ENCODE assay signal across 8 cellular contexts in genomic region chr7:97004931-97005763, GRCh38. TPM values are rescaled to one million over a fixed set of nuclear protein-coding genes. Genes with fewer than 3 reads are reported as not detected.
A peak's percentile ranks its signal among the peaks of the same experiment; 100 is the strongest.
DNase-seq lines count a peak whose midpoint lies in the region; ATAC-seq, FAIRE-seq and TF ChIP-seq lines count a peak whose summit lies in the region.

Gene DLX6, plus strand, starts transcription at chr7:97005553. Its CDS starts 425 bp downstream, at chr7:97005978.

- no peaks in the 10 kb centered on the region for H3K79me2 ChIP-seq in astrocyte (ENCODE audit: insufficient read depth, low read length)
- H3K79me2 ChIP-seq in keratinocyte (ENCODE audit: control insufficient read depth, insufficient read depth, low read length) = no peaks in the 10 kb centered on the region

- DNase-seq in Ammon's horn (ENCODE audit: low spot score) (peak; percentile 48), HEK293T (ENCODE audit: extremely low spot score) (peak; percentile 89), NCI-H524 treated with DMSO at 0.1 percent for 48 hours (lab: John Stamatoyannopoulos, UW) (peak; percentile 48), astrocyte (ENCODE audit: low read depth) (no peak), keratinocyte (ENCODE audit: low read depth, low spot score) (peak; percentile 35), mucosa of gallbladder (ENCODE audit: low spot score) (no peak), midbrain (lab: John Stamatoyannopoulos, UW) (no peak)

- no peak within 1 kb of the TSS for H3K27ac ChIP-seq in astrocyte (ENCODE audit: low read depth, low read length)
- H3K27ac ChIP-seq in keratinocyte (ENCODE audit: control insufficient read depth, insufficient read depth, low read length) = no peak within 1 kb of the TSS

- H3K4me1 ChIP-seq in astrocyte (ENCODE audit: insufficient read depth, low read length) = no peaks in the 10 kb centered on the region
- peaks cover 5% of the 10 kb centered on the region for H3K4me1 ChIP-seq in keratinocyte (ENCODE audit: control insufficient read depth, extremely low read depth, insufficient read depth, low read length)

- H3K4me1 Mint-ChIP-seq in astrocyte (ENCODE audit: low read depth, unreplicated experiment) = no peaks in the 10 kb centered on the region
- peaks cover 17% of the 10 kb centered on the region for H3K4me1 Mint-ChIP-seq in stimulated activated memory B cell treated with anti-CD40 and anti-IgM and Interleukin-4, amounts not matched to agents 10 μg/mL and 1 μg/mL and 100 μg/mL, for 72 hours

- peak within 1 kb of the TSS; percentile 75 for H2AFZ ChIP-seq in astrocyte (ENCODE audit: low read depth, low read length)
- H2AFZ ChIP-seq in keratinocyte (ENCODE audit: control insufficient read depth, low read length) = peak within 1 kb of the TSS; percentile 77

- H3K36me3 Mint-ChIP-seq in astrocyte (ENCODE audit: low read depth, unreplicated experiment) = peaks cover 2% of the 10 kb centered on the region
- H3K36me3 Mint-ChIP-seq in stimulated activated memory B cell treated with anti-CD40 and anti-IgM and Interleukin-4, amounts not matched to agents 10 μg/mL and 1 μg/mL and 100 μg/mL, for 72 hours = no peaks in the 10 kb centered on the region

- no peaks in the 10 kb centered on the region for H3K9me1 ChIP-seq in keratinocyte (ENCODE audit: control insufficient read depth, extremely low read depth, insufficient read depth, low read length)

- H3K9me3 ChIP-seq in astrocyte (ENCODE audit: insufficient read depth, low read depth, low read length) = peaks cover 13% of the 10 kb centered on the region
- no peaks in the 10 kb centered on the region for H3K9me3 ChIP-seq in keratinocyte (ENCODE audit: control insufficient read depth, low read depth, low read length)

- FAIRE-seq in astrocyte (lab: Jason Lieb, UNC) (no peak), keratinocyte (lab: Jason Lieb, UNC) (peak; percentile 32)

- H3K4me3 ChIP-seq in astrocyte (ENCODE audit: insufficient read depth, low read depth, low read length) (no peak within 1 kb of the TSS), keratinocyte (ENCODE audit: control insufficient read depth in 2 of 3, extremely low read depth in 1 of 3, insufficient read depth in 2 of 3, low read depth in 1 of 3, low read length in 3 of 3) (peak within 1 kb of the TSS; percentile 40 to 64 (median 53))

- no peak within 1 kb of the TSS for H3K9ac ChIP-seq in astrocyte (ENCODE audit: low read length)
- H3K9ac ChIP-seq in keratinocyte (ENCODE audit: control insufficient read depth, extremely low read depth, insufficient read depth, low read length) = no peak within 1 kb of the TSS

- H3K36me3 ChIP-seq in astrocyte (ENCODE audit: insufficient read depth, low read length) (no peaks in the 10 kb centered on the region), keratinocyte (ENCODE audit: control insufficient read depth in 2 of 2, extremely low read depth in 1 of 2, insufficient read depth in 2 of 2, low read length in 2 of 2) (no peaks in the 10 kb centered on the region)

- POLR2A ChIA-PET in HEK293T (lab: Yijun Ruan, JAX) = interaction anchor here (0.5 to 3.9 kb wide), 6 partner anchors 10 to 161 kb away, joined by 3 to 52 read pairs (median 6); partner anchors contain the start of gene DLX5

- peaks cover 19% of the 10 kb centered on the region for H3K9me3 Mint-ChIP-seq in astrocyte (ENCODE audit: unreplicated experiment)
- H3K9me3 Mint-ChIP-seq in stimulated activated memory B cell treated with anti-CD40 and anti-IgM and Interleukin-4, amounts not matched to agents 10 μg/mL and 1 μg/mL and 100 μg/mL, for 72 hours = no peaks in the 10 kb centered on the region

- CTCF ChIA-PET in HEK293T (lab: Yijun Ruan, JAX) = interaction anchor here (0.6 to 1.3 kb wide), 4 partner anchors 10 to 1125 kb away, joined by 3 read pairs; no protein-coding TSS in a partner anchor

- H4K20me1 ChIP-seq in astrocyte (ENCODE audit: insufficient read depth, low read length) = no peaks in the 10 kb centered on the region
- no peaks in the 10 kb centered on the region for H4K20me1 ChIP-seq in keratinocyte (ENCODE audit: control insufficient read depth, extremely low read depth, insufficient read depth, low read length)

- peak within 1 kb of the TSS; percentile 34 for H3K27ac Mint-ChIP-seq in astrocyte (ENCODE audit: unreplicated experiment)
- H3K27ac Mint-ChIP-seq in stimulated activated memory B cell treated with anti-CD40 and anti-IgM and Interleukin-4, amounts not matched to agents 10 μg/mL and 1 μg/mL and 100 μg/mL, for 72 hours = no peak within 1 kb of the TSS

- no peak for TF ChIP-seq CTCF in astrocyte (IDR thresholded peaks at IDR 0.05; ENCODE audit: insufficient read depth, low read depth, low read length)
- TF ChIP-seq CTCF in keratinocyte (optimal IDR thresholded peaks at IDR 0.05 in 1 of 3, IDR thresholded peaks at IDR 0.05 in 1 of 3, conservative IDR thresholded peaks at IDR 0.05 in 1 of 3; ENCODE audit: extremely low read depth in 1 of 3, insufficient read depth in 2 of 3, low read length in 3 of 3) = no peak

- peaks cover 87% of the 10 kb centered on the region for H3K27me3 Mint-ChIP-seq in astrocyte (ENCODE audit: low read depth, unreplicated experiment)
- peaks cover 94% of the 10 kb centered on the region for H3K27me3 Mint-ChIP-seq in stimulated activated memory B cell treated with anti-CD40 and anti-IgM and Interleukin-4, amounts not matched to agents 10 μg/mL and 1 μg/mL and 100 μg/mL, for 72 hours

- dilution Hi-C loops in keratinocyte (cut with MboI; ENCODE audit: extremely low pct_ligation_motif_present, low sequenced_read_pairs) = no loop called here

- no peak for ATAC-seq in stimulated activated memory B cell treated with anti-CD40 and anti-IgM and Interleukin-4, amounts not matched to agents 10 μg/mL and 1 μg/mL and 100 μg/mL, for 72 hours

- H3K4me2 ChIP-seq in astrocyte (ENCODE audit: low read length) (peak within 1 kb of the TSS; percentile 67), keratinocyte (ENCODE audit: control insufficient read depth, extremely low read depth, insufficient read depth, low read depth, low read length) (peak within 1 kb of the TSS; percentile 78)

- peak within 1 kb of the TSS; percentile 77 for H3K4me3 Mint-ChIP-seq in astrocyte (ENCODE audit: unreplicated experiment)
- peak within 1 kb of the TSS; percentile 60 for H3K4me3 Mint-ChIP-seq in stimulated activated memory B cell treated with anti-CD40 and anti-IgM and Interleukin-4, amounts not matched to agents 10 μg/mL and 1 μg/mL and 100 μg/mL, for 72 hours

- H3K27me3 ChIP-seq in astrocyte (ENCODE audit: insufficient read depth, low read length) (peaks cover 89% of the 10 kb centered on the region), keratinocyte (ENCODE audit: control insufficient read depth, extremely low read depth, insufficient read depth, low read length) (peaks cover 69% of the 10 kb centered on the region)

TF ChIP-seq in HEK293T, 16 proteins besides CTCF, POLR2A, EP300 and RAD21:
- no peak for TF ChIP-seq CTBP1 (IDR thresholded peaks at IDR 0.05; ENCODE audit: borderline replicate concordance)
- TF ChIP-seq L3MBTL2 (conservative IDR thresholded peaks at IDR 0.05) = peak; percentile 48; the same call in 1 of the 2 replicates

RNA-seq across cellular contexts. Expression of gene DLX6, which starts in this region (rescaled TPM):
- total RNA-seq in astrocyte (0.25 TPM in 1 of 2 replicates, not detected in the other), mucosa of gallbladder (not detected)
- polyA plus RNA-seq in keratinocyte = 0.05 TPM in 1 of 3 replicates, not detected in the others
- polyA plus RNA-seq in keratinocyte (2011; ENCODE audit: low read depth) = 0.25 TPM
- 0.06 and 0.18 TPM in 2 replicates for polyA plus RNA-seq in keratinocyte (2011; cell fraction: cytosol; rRNA removed)
- polyA plus RNA-seq in keratinocyte (2011; cell fraction: nucleus; rRNA removed) = 0.13 and 0.14 TPM in 2 replicates
- 0.20 TPM in 1 of 2 replicates, not detected in the other for polyA plus RNA-seq in keratinocyte (2012; ENCODE audit: low replicate concordance)
- polyA minus RNA-seq in keratinocyte = not detected in 3 replicates
- polyA minus RNA-seq in keratinocyte (2011; cell fraction: cytosol; rRNA and poly(A)+ RNA removed) = not detected
- polyA minus RNA-seq in keratinocyte (2011; cell fraction: nucleus; rRNA and poly(A)+ RNA removed) = not detected in 2 replicates

Comparison
In these comparisons a context has a peak if more than half of its experiments do, and no peak if none do; other contexts are left out.
1. Peak in DNase-seq, H3K4me3 ChIP-seq and H3K4me2 ChIP-seq in keratinocyte; RNA of the gene not detected or under 1 TPM.
2. DNase-seq: peak in Ammon's horn (single experiment), HEK293T (single experiment) and NCI-H524 treated with DMSO at 0.1 percent for 48 hours (single experiment); none in astrocyte (single experiment), mucosa of gallbladder (single experiment) and midbrain (single experiment).